ENCODE assay signal across 20 cellular contexts in genomic region chr13:20350380-20350763, GRCh38.
"Had no signal": no experiment of that assay in that cellular context is flagged by ENCODE, and none has a peak within 500 bp of the region (broad histone marks: within the 10 kb centered on the region; RNA-seq: fewer than 3 reads in every experiment).

No MANE protein-coding gene starts in this region.

- H3K4me1 ChIP-seq: left ventricle myocardium inferior, testis, transverse colon had no signal

- H3K36me3 Mint-ChIP-seq: immature natural killer cell; stimulated activated memory B cell treated with anti-CD40 and anti-IgM and Interleukin-4, amounts not matched to agents 10 μg/mL and 1 μg/mL and 100 μg/mL, for 72 hours had no signal

- H3K27ac ChIP-seq: left ventricle myocardium inferior, neutrophil, spleen, testis, transverse colon had no signal

- H3K36me3 ChIP-seq: esophagus squamous epithelium, left ventricle myocardium inferior, neutrophil, spleen, transverse colon had no signal

- DNase-seq: effector CD4-positive, alpha-beta T cell; esophagus squamous epithelium; foreskin fibroblast; kidney; left cardiac atrium; left ventricle myocardium inferior; naive thymus-derived CD4-positive, alpha-beta T cell; nephron progenitor cell; spleen; stimulated activated CD4-positive, alpha-beta T cell treated with anti-CD3 and anti-CD28 coated beads, Interleukin-15, amount 100 ng/mL, for 24 hours; stimulated activated CD4-positive, alpha-beta T cell treated with anti-CD3 and anti-CD28 coated beads, Interleukin-1b, Interleukin-23, amount 100 ng/mL, for 48 hours; stimulated activated CD4-positive, alpha-beta T cell treated with anti-CD3 and anti-CD28 coated beads, Interleukin-4, amount 100 ng/mL, for 24 hours; stimulated activated naive CD8-positive, alpha-beta T cell treated with anti-CD3 and anti-CD28 coated beads, Interleukin-15, amount 100 ng/mL, for 72 hours; testis; transverse colon had no signal

- ATAC-seq: left cardiac atrium; naive thymus-derived CD4-positive, alpha-beta T cell; stimulated activated memory B cell treated with anti-CD40 and anti-IgM and Interleukin-4, amounts not matched to agents 10 μg/mL and 1 μg/mL and 100 μg/mL, for 72 hours; stimulated activated naive CD8-positive, alpha-beta T cell treated with anti-CD3 and anti-CD28 coated beads, Interleukin-15, amount 100 ng/mL, for 72 hours had no signal

- H3K27me3 Mint-ChIP-seq: stimulated activated memory B cell treated with anti-CD40 and anti-IgM and Interleukin-4, amounts not matched to agents 10 μg/mL and 1 μg/mL and 100 μg/mL, for 72 hours; stimulated activated naive CD8-positive, alpha-beta T cell treated with anti-CD3 and anti-CD28 coated beads, Interleukin-15, amount 100 ng/mL, for 72 hours had no signal

- H3K27ac Mint-ChIP-seq: immature natural killer cell; naive thymus-derived CD4-positive, alpha-beta T cell; nephron progenitor cell; stimulated activated memory B cell treated with anti-CD40 and anti-IgM and Interleukin-4, amounts not matched to agents 10 μg/mL and 1 μg/mL and 100 μg/mL, for 72 hours; stimulated activated naive CD8-positive, alpha-beta T cell treated with anti-CD3 and anti-CD28 coated beads, Interleukin-15, amount 100 ng/mL, for 72 hours had no signal

- H3K27me3 ChIP-seq: esophagus squamous epithelium, spleen, testis, transverse colon had no signal

- H3K4me3 Mint-ChIP-seq: immature natural killer cell; naive thymus-derived CD4-positive, alpha-beta T cell; nephron progenitor cell; stimulated activated memory B cell treated with anti-CD40 and anti-IgM and Interleukin-4, amounts not matched to agents 10 μg/mL and 1 μg/mL and 100 μg/mL, for 72 hours; stimulated activated naive CD8-positive, alpha-beta T cell treated with anti-CD3 and anti-CD28 coated beads, Interleukin-15, amount 100 ng/mL, for 72 hours had no signal

- H3K9me3 ChIP-seq: esophagus squamous epithelium, left ventricle myocardium inferior, neutrophil, spleen, testis, transverse colon had no signal

- H3K9me3 Mint-ChIP-seq: immature natural killer cell; nephron progenitor cell; stimulated activated naive CD8-positive, alpha-beta T cell treated with anti-CD3 and anti-CD28 coated beads, Interleukin-15, amount 100 ng/mL, for 72 hours had no signal

- H3K4me1 Mint-ChIP-seq: stimulated activated memory B cell treated with anti-CD40 and anti-IgM and Interleukin-4, amounts not matched to agents 10 μg/mL and 1 μg/mL and 100 μg/mL, for 72 hours had no signal

- H3K4me3 ChIP-seq: coronary artery, esophagus squamous epithelium, left ventricle myocardium inferior, lung, spleen, testis, transverse colon had no signal
